Comparison of ENCODE assay signal across 20 cellular contexts in genomic region chr9:137509198-137509597, GRCh38. TPM values are rescaled to one million over a fixed set of nuclear protein-coding genes. Genes with fewer than 3 reads are reported as not detected.
DNase-seq lines count a peak whose midpoint lies in the region; ATAC-seq, FAIRE-seq and TF ChIP-seq lines count a peak whose summit lies in the region.
"Had no signal": no experiment of that assay in that cellular context is flagged by ENCODE, and none has a peak within 500 bp of the region (broad histone marks: within the 10 kb centered on the region; RNA-seq: fewer than 3 reads in every experiment).

No MANE protein-coding gene starts in this region.

- CTCF ChIA-PET in HEK293 (lab: Yijun Ruan, JAX): interaction anchor here (0.6 to 1.7 kb wide), 8 partner anchors 13 to 215 kb away, joined by 3 to 9 read pairs (median 3); no protein-coding TSS in a partner anchor
- CTCF ChIA-PET in K562 (lab: Yijun Ruan, JAX; ENCODE audit: low intra/inter-chr PET ratio): no interaction called here

- no peak for FAIRE-seq in K562 (lab: Jason Lieb, UNC)
- FAIRE-seq: GM12892 had no signal

- H3K9me3 Mint-ChIP-seq in endothelial cell (ENCODE audit: unreplicated experiment): no peaks in the 10 kb centered on the region

- intact Hi-C loops in K562 (cut with micrococcal nuclease) (no loop called here), sigmoid colon (cut with DNase I) (no loop called here)

- no peak for TF ChIP-seq RAD21 in K562 (CRISPR knock-in tag; conservative IDR thresholded peaks at IDR 0.05 in 1 of 2, IDR thresholded peaks at IDR 0.05 in 1 of 2)

- H3K4me2 ChIP-seq in K562 (ENCODE audit: insufficient read depth, low read length) (no peak overlapping the region), MM.1S (ENCODE audit: low read depth, low read length) (no peak overlapping the region)

- WGBS in K562 (ENCODE audit: insufficient coverage, low coverage, missing lambda C conversion rate): 68% methylated on average over 14 of the region's 14 CpGs
- 80 to 89% methylated on average over 14 of the region's 14 CpGs for WGBS in sigmoid colon, 2 donors

- H3K4me1 ChIP-seq in HEK293 (ENCODE audit: control insufficient read depth, insufficient read depth, low read length) (no peaks in the 10 kb centered on the region), K562 (replicated peaks in 1 of 2; ENCODE audit: control insufficient read depth in 2 of 2, insufficient read depth in 2 of 2, low read length in 2 of 2) (peaks cover 13 to 40% of the 10 kb centered on the region in 2 experiments; a peak in 4 of 5 replicates), sigmoid colon (no peaks in the 10 kb centered on the region), MM.1S (ENCODE audit: low read length) (peaks cover 17% of the 10 kb centered on the region)

- H3K79me2 ChIP-seq in K562 (ENCODE audit: control insufficient read depth, insufficient read depth, low read length): no peaks in the 10 kb centered on the region
- H3K79me2 ChIP-seq in MM.1S (ENCODE audit: low read length): no peaks in the 10 kb centered on the region

- peak overlapping the region; percentile 9 for H3K4me3 Mint-ChIP-seq in endothelial cell (ENCODE audit: unreplicated experiment)
- H3K4me3 Mint-ChIP-seq: CD4-positive, alpha-beta memory T cell had no signal

- H3K4me1 Mint-ChIP-seq in endothelial cell (ENCODE audit: unreplicated experiment): no peaks in the 10 kb centered on the region

- POLR2A ChIA-PET in HEK293 (lab: Yijun Ruan, JAX): interaction anchor here (0.6 to 1.2 kb wide), 3 partner anchors 19 to 68 kb away, joined by 3 read pairs; no protein-coding TSS in a partner anchor
- POLR2A ChIA-PET in K562 (lab: Yijun Ruan, JAX): interaction anchor here (0.6 to 1.2 kb wide), 5 partner anchors 11 to 36 kb away, joined by 3 to 4 read pairs (median 3); no protein-coding TSS in a partner anchor

- H3K36me3 ChIP-seq in HEK293 (ENCODE audit: control insufficient read depth in 2 of 2, insufficient read depth in 1 of 2, low read length in 2 of 2) (no peaks in the 10 kb centered on the region), K562 (ENCODE audit: control insufficient read depth, insufficient read depth, low read length) (no peaks in the 10 kb centered on the region), sigmoid colon (no peaks in the 10 kb centered on the region), MM.1S (replicated peaks; ENCODE audit: insufficient read depth, low read length) (no peaks in the 10 kb centered on the region)

- no peak for ATAC-seq in K562
- ATAC-seq in GM18498 (IDR thresholded peaks at IDR 0.05; ENCODE audit: unreplicated experiment): no peak
- ATAC-seq in GM19035 (IDR thresholded peaks at IDR 0.05; ENCODE audit: unreplicated experiment): no peak

- H3K27me3 ChIP-seq in K562 (ENCODE audit: control insufficient read depth in 2 of 2, insufficient read depth in 2 of 2, low read length in 2 of 2): peaks cover 18 to 28% of the 10 kb centered on the region in 2 experiments; a peak in 4 of 5 replicates
- H3K27me3 ChIP-seq in sigmoid colon: no peaks in the 10 kb centered on the region
- peaks cover 15% of the 10 kb centered on the region for H3K27me3 ChIP-seq in MM.1S (replicated peaks; ENCODE audit: insufficient read depth, low read length)

- TF ChIP-seq EP300 in K562 (IDR thresholded peaks at IDR 0.05; ENCODE audit: low read length): no peak
- no peak for TF ChIP-seq EP300 in sigmoid colon (IDR thresholded peaks at IDR 0.05)

- in situ Hi-C loops in K562 (cut with MboI): no loop called here

- BruUV-seq in K562 (replicated peaks; lab: Mats Ljungman, UMichigan): no TSS peak

- no peaks in the 10 kb centered on the region for H3K9me1 ChIP-seq in K562 (ENCODE audit: control insufficient read depth, insufficient read depth, low read length)

- H3K9me2 ChIP-seq in MM.1S (replicated peaks; ENCODE audit: insufficient read depth, low read length): no peaks in the 10 kb centered on the region

- H3K27ac Mint-ChIP-seq in endothelial cell (ENCODE audit: unreplicated experiment): no peak overlapping the region
- H3K27ac Mint-ChIP-seq: CD4-positive, alpha-beta memory T cell had no signal

- H3K9me3 ChIP-seq in HEK293 (ENCODE audit: control insufficient read depth, insufficient read depth, low read depth, low read length) (no peaks in the 10 kb centered on the region), K562 (replicated peaks; ENCODE audit: control insufficient read depth, insufficient read depth, low read depth, low read length) (no peaks in the 10 kb centered on the region), sigmoid colon (no peaks in the 10 kb centered on the region), MM.1S (replicated peaks; ENCODE audit: insufficient read depth, low read length) (no peaks in the 10 kb centered on the region)

- H3F3A ChIP-seq in MM.1S (ENCODE audit: insufficient read depth, low read length): peaks cover 16% of the 10 kb centered on the region

- H3K27ac ChIP-seq in HEK293 (ENCODE audit: extremely low read depth, low read depth, low read length) (no peak overlapping the region), K562 (ENCODE audit: extremely low read depth, low read depth, low read length) (no peak overlapping the region), sigmoid colon (no peak overlapping the region), MM.1S (ENCODE audit: low read length) (no peak overlapping the region)

- no peaks in the 10 kb centered on the region for H4K20me1 ChIP-seq in K562 (replicated peaks; ENCODE audit: control insufficient read depth, insufficient read depth, low read length)
- no peaks in the 10 kb centered on the region for H4K20me1 ChIP-seq in MM.1S (ENCODE audit: insufficient read depth, low read length)

- TF ChIP-seq CTCF in HEK293 (tag by site-specific recombination; IDR thresholded peaks at IDR 0.05): no peak
- no peak for TF ChIP-seq CTCF in K562 (IDR thresholded peaks at IDR 0.05 in 2 of 3, conservative IDR thresholded peaks at IDR 0.05 in 1 of 3; ENCODE audit: insufficient read depth in 2 of 3, low read depth in 1 of 3, low read length in 3 of 3)
- TF ChIP-seq CTCF in endothelial cell (IDR thresholded peaks at IDR 0.05; ENCODE audit: unreplicated experiment): no peak
- no peak for TF ChIP-seq CTCF in sigmoid colon (IDR thresholded peaks at IDR 0.05)
- no peak for TF ChIP-seq CTCF in MM.1S (IDR thresholded peaks at IDR 0.05; ENCODE audit: low read length)

- peaks cover 20% of the 10 kb centered on the region for H3K36me3 Mint-ChIP-seq in endothelial cell (ENCODE audit: low read depth, unreplicated experiment)
- H3K36me3 Mint-ChIP-seq: CD4-positive, alpha-beta memory T cell had no signal

- TF ChIP-seq POLR2A in K562 (conservative IDR thresholded peaks at IDR 0.05): no peak
- TF ChIP-seq POLR2A in sigmoid colon (IDR thresholded peaks at IDR 0.05): no peak

- no peak overlapping the region for H2AFZ ChIP-seq in K562 (ENCODE audit: low read depth, low read length)
- H2AFZ ChIP-seq in MM.1S (ENCODE audit: low read length): no peak overlapping the region

- H3K4me3 ChIP-seq in HEK293 (ENCODE audit: low read depth, low read length) (no peak overlapping the region), K562 (no peak overlapping the region), sigmoid colon (no peak overlapping the region), MM.1S (ENCODE audit: low read length) (no peak overlapping the region)

- DNase-seq in K562 (ENCODE audit: extremely low read depth in 1 of 4, low spot score in 3 of 4) (no peak), endothelial cell (ENCODE audit: low spot score) (no peak), sigmoid colon (peak; percentile 7), MM.1S (no peak)
- DNase-seq in activated effector memory CD4-positive, alpha-beta T cell treated with anti-CD3 and anti-CD28 coated beads, Interleukin-2, amount 50 U/mL, for 16 hours: no peak
- DNase-seq: C1 segment of cervical spinal cord; Calu3; CD4-positive, alpha-beta memory T cell; COR-L47; DMS53; DMS79 treated with DMSO at 0.1 percent for 48 hours; GF-D8; GOT3; H7; HCEC 1CT had no signal

- H3K9ac ChIP-seq in K562 (ENCODE audit: insufficient read depth in 1 of 2, low read depth in 2 of 2, low read length in 2 of 2): no peak overlapping the region
- no peak overlapping the region for H3K9ac ChIP-seq in MM.1S (ENCODE audit: low read length)

- H3K27me3 Mint-ChIP-seq in endothelial cell (ENCODE audit: unreplicated experiment): peaks cover 1% of the 10 kb centered on the region
- H3K27me3 Mint-ChIP-seq: CD4-positive, alpha-beta memory T cell had no signal

RNA-seq across cellular contexts. Expression of gene PNPLA7, which starts 41.0 kb away (rescaled TPM):
- total RNA-seq in K562 (2011; cell fraction: chromatin; rRNA removed; ENCODE audit: low replicate concordance): 2.8 and 5.5 TPM in 2 replicates
- total RNA-seq in K562 (2011; cell fraction: nucleolus; rRNA removed): 2.0 and 3.0 TPM in 2 replicates
- total RNA-seq in K562 (2011; cell fraction: nucleoplasm; rRNA removed): 2.3 and 3.4 TPM in 2 replicates
- total RNA-seq in K562 (2014; rRNA removed): 0.14 and 0.45 TPM in 2 replicates
- 0.04 TPM in 1 of 2 replicates, not detected in the other for total RNA-seq in K562 (2014; rRNA removed; fragmentation: Illumina TruSeq; extraction: Trizol)
- 0.19 and 0.22 TPM in 2 replicates for total RNA-seq in K562 (2015; rRNA removed; fragmentation: Illumina TruSeq; extraction: Trizol)
- 0.58 and 0.75 TPM in 2 replicates for total RNA-seq in K562 (2021)
- 0.17 and 0.66 TPM in 2 replicates for polyA plus RNA-seq in K562 (2011; rRNA removed)
- 0.16 and 0.19 TPM in 2 replicates for polyA plus RNA-seq in K562 (2011; cell fraction: cytosol; rRNA removed)
- polyA plus RNA-seq in K562 (2011; cell fraction: nucleus; rRNA removed): 4.1 and 5.1 TPM in 2 replicates
- 0.95 and 2.4 TPM in 2 replicates for polyA plus RNA-seq in K562 (2012)
- 0.31 and 0.44 TPM in 2 replicates for polyA plus RNA-seq in K562 (2014; fragmentation: Illumina TruSeq; extraction: Trizol)
- under 1 TPM in 1 of 2 experiments, not detected in 1; 0.01 TPM for polyA plus RNA-seq in K562 (2014; fragmentation: Nextera tagmentation; extraction: Ambion mirVana)
- 0.78 and 0.85 TPM in 2 replicates for polyA plus RNA-seq in K562 (2014; rRNA removed)
- 0.07 and 0.12 TPM in 2 replicates for polyA minus RNA-seq in K562 (2011; rRNA and poly(A)+ RNA removed)
- polyA minus RNA-seq in K562 (2011; cell fraction: cytosol; rRNA and poly(A)+ RNA removed): 0.19 and 0.46 TPM in 2 replicates
- polyA minus RNA-seq in K562 (2011; cell fraction: nucleus; rRNA and poly(A)+ RNA removed): 0.54 and 1.00 TPM in 2 replicates
- total RNA-seq in endothelial cell (ENCODE audit: unreplicated experiment): 3.9 TPM
- 10 to 100 TPM in 1 of 4 donors, 1 to 10 TPM in 3; 4.3 to 12.2 (median 8.9) TPM for total RNA-seq in sigmoid colon
- 1 to 10 TPM; 1.8 to 9.5 (median 1.8) TPM for polyA plus RNA-seq in sigmoid colon
- total RNA-seq: G401 had no signal

RNA-seq across cellular contexts. Expression of gene MRPL41, which starts 42.5 kb away (rescaled TPM):
- 2.1 and 9.1 TPM in 2 replicates for total RNA-seq in K562 (2011; cell fraction: chromatin; rRNA removed; ENCODE audit: low replicate concordance)
- total RNA-seq in K562 (2011; cell fraction: nucleolus; rRNA removed): 19.8 and 28.3 TPM in 2 replicates
- 9.6 and 10.5 TPM in 2 replicates for total RNA-seq in K562 (2011; cell fraction: nucleoplasm; rRNA removed)
- total RNA-seq in K562 (2014; rRNA removed) (239 and 259 TPM in 2 replicates), K562 (2014; rRNA removed; fragmentation: Illumina TruSeq; extraction: Trizol) (9.2 and 11.6 TPM in 2 replicates), K562 (2015; rRNA removed; fragmentation: Illumina TruSeq; extraction: Trizol) (54.9 and 58.3 TPM in 2 replicates), K562 (2021) (146 and 158 TPM in 2 replicates), endothelial cell (ENCODE audit: unreplicated experiment) (41.4 TPM), sigmoid colon (10 to 100 TPM; 38.5 to 73.1 (median 57.9) TPM)
- polyA plus RNA-seq in K562 (2011; rRNA removed) (21.6 and 23.7 TPM in 2 replicates), K562 (2014; fragmentation: Illumina TruSeq; extraction: Trizol) (10.4 and 32.9 TPM in 2 replicates), K562 (2014; fragmentation: Nextera tagmentation; extraction: Ambion mirVana) (1 to 10 TPM; 2.6 to 4.1 TPM), K562 (2014; rRNA removed) (184 and 216 TPM in 2 replicates), sigmoid colon (100 to 1,000 TPM in 2 of 3 donors, 10 to 100 TPM in 1; 95.2 to 162 (median 132) TPM)
- polyA plus RNA-seq in K562 (2011; cell fraction: cytosol; rRNA removed): 35.6 and 169 TPM in 2 replicates
- 18.9 and 28.4 TPM in 2 replicates for polyA plus RNA-seq in K562 (2011; cell fraction: nucleus; rRNA removed)
- 75.7 and 99.4 TPM in 2 replicates for polyA plus RNA-seq in K562 (2012)
- 1.7 and 3.9 TPM in 2 replicates for polyA minus RNA-seq in K562 (2011; rRNA and poly(A)+ RNA removed)
- polyA minus RNA-seq in K562 (2011; cell fraction: cytosol; rRNA and poly(A)+ RNA removed): 21.6 and 22.5 TPM in 2 replicates
- polyA minus RNA-seq in K562 (2011; cell fraction: nucleus; rRNA and poly(A)+ RNA removed): 4.7 and 8.7 TPM in 2 replicates

RNA-seq across cellular contexts. Expression of gene NSMF, which starts 50.1 kb away (rescaled TPM):
- 47.6 and 128 TPM in 2 replicates for total RNA-seq in K562 (2011; cell fraction: chromatin; rRNA removed; ENCODE audit: low replicate concordance)
- 87.2 and 93.1 TPM in 2 replicates for total RNA-seq in K562 (2011; cell fraction: nucleolus; rRNA removed)
- total RNA-seq in K562 (2011; cell fraction: nucleoplasm; rRNA removed): 47.3 and 58.7 TPM in 2 replicates
- 49.2 and 60.0 TPM in 2 replicates for total RNA-seq in K562 (2014; rRNA removed)
- 24.4 and 29.3 TPM in 2 replicates for total RNA-seq in K562 (2014; rRNA removed; fragmentation: Illumina TruSeq; extraction: Trizol)
- total RNA-seq in K562 (2015; rRNA removed; fragmentation: Illumina TruSeq; extraction: Trizol): 28.2 and 29.1 TPM in 2 replicates
- total RNA-seq in K562 (2021): 72.0 and 74.5 TPM in 2 replicates
- polyA plus RNA-seq in K562 (2011; rRNA removed): 44.9 and 71.8 TPM in 2 replicates
- 59.2 and 114 TPM in 2 replicates for polyA plus RNA-seq in K562 (2011; cell fraction: cytosol; rRNA removed)
- 244 and 400 TPM in 2 replicates for polyA plus RNA-seq in K562 (2011; cell fraction: nucleus; rRNA removed)
- polyA plus RNA-seq in K562 (2012): 38.5 and 48.2 TPM in 2 replicates
- polyA plus RNA-seq in K562 (2014; fragmentation: Illumina TruSeq; extraction: Trizol): 26.4 and 44.1 TPM in 2 replicates
- under 1 TPM; 0.20 to 0.42 TPM for polyA plus RNA-seq in K562 (2014; fragmentation: Nextera tagmentation; extraction: Ambion mirVana)
- polyA plus RNA-seq in K562 (2014; rRNA removed): 76.3 and 82.7 TPM in 2 replicates
- polyA minus RNA-seq in K562 (2011; rRNA and poly(A)+ RNA removed): 25.2 and 31.9 TPM in 2 replicates
- 37.7 and 44.3 TPM in 2 replicates for polyA minus RNA-seq in K562 (2011; cell fraction: cytosol; rRNA and poly(A)+ RNA removed)
- polyA minus RNA-seq in K562 (2011; cell fraction: nucleus; rRNA and poly(A)+ RNA removed): 47.9 and 59.5 TPM in 2 replicates
- total RNA-seq in endothelial cell (ENCODE audit: unreplicated experiment): 43.0 TPM
- 10 to 100 TPM; 21.8 to 33.8 (median 27.4) TPM for total RNA-seq in sigmoid colon
- 10 to 100 TPM; 24.0 to 50.4 (median 42.4) TPM for polyA plus RNA-seq in sigmoid colon

Comparison
In these comparisons a context has a peak if more than half of its experiments do, and no peak if none do; other contexts are left out.
1. Of the 44 proteins assayed by ChIP-seq in both K562 and HEK293: peak only in K562: none; only in HEK293: ZNF140; in both: none; in neither: 43.